8 cellular contexts compared by ENCODE assay signal in genomic region chr9:79812507-79813261, GRCh38.
DNase-seq lines count a peak whose midpoint lies in the region; ATAC-seq and TF ChIP-seq lines count a peak whose summit lies in the region.

No MANE protein-coding gene starts in this region.

- H3K4me1 ChIP-seq in DND-41 (ENCODE audit: insufficient read depth, low read length) (peaks cover 37% of the 10 kb centered on the region), lower lobe of right lung (peaks cover 11% of the 10 kb centered on the region)

- peak overlapping the region; percentile 88 for H3K27ac Mint-ChIP-seq in activated naive CD8-positive, alpha-beta T cell treated with anti-CD3 and anti-CD28 coated beads, Interleukin-2, amount 50 U/mL, for 24 hours

- H3K36me3 ChIP-seq in DND-41 (ENCODE audit: insufficient read depth, low read length) (no peaks in the 10 kb centered on the region), lower lobe of right lung (no peaks in the 10 kb centered on the region)

- peak; percentile 77 for ATAC-seq in DND-41 (ENCODE audit: insufficient read depth, low read depth)
- peak; percentile 80 for ATAC-seq in GM19438 (IDR thresholded peaks at IDR 0.05; ENCODE audit: low read depth, unreplicated experiment)
- peak; percentile 89 for ATAC-seq in HG03378 (IDR thresholded peaks at IDR 0.05; ENCODE audit: unreplicated experiment)
- peak; percentile 74 for ATAC-seq in activated naive CD8-positive, alpha-beta T cell treated with anti-CD3 and anti-CD28 coated beads, Interleukin-2, amount 50 U/mL, for 24 hours
- ATAC-seq in lower lobe of right lung = no peak

- H3K9me3 Mint-ChIP-seq in activated naive CD8-positive, alpha-beta T cell treated with anti-CD3 and anti-CD28 coated beads, Interleukin-2, amount 50 U/mL, for 24 hours = no peaks in the 10 kb centered on the region

- DNase-seq in DND-41 = peak; percentile 37
- peak; percentile 17 for DNase-seq in activated naive CD8-positive, alpha-beta T cell treated with anti-CD3 and anti-CD28 coated beads, Interleukin-2, amount 50 U/mL, for 24 hours
- no peak for DNase-seq in NCI-H748 (lab: John Stamatoyannopoulos, UW; ENCODE audit: unreplicated experiment)
- DNase-seq in lower lobe of right lung = no peak
- no peak for DNase-seq in globus pallidus (ENCODE audit: low spot score)
- no peak for DNase-seq in 8988T

- no peak overlapping the region for H3K9ac ChIP-seq in DND-41 (ENCODE audit: low read depth, low read length)

- H3K27me3 Mint-ChIP-seq in activated naive CD8-positive, alpha-beta T cell treated with anti-CD3 and anti-CD28 coated beads, Interleukin-2, amount 50 U/mL, for 24 hours = no peaks in the 10 kb centered on the region

- H4K20me1 ChIP-seq in DND-41 (ENCODE audit: insufficient read depth, low read length) = no peaks in the 10 kb centered on the region

- intact Hi-C loops in lower lobe of right lung (cut with DNase I) = no loop called here

- H3K36me3 Mint-ChIP-seq in activated naive CD8-positive, alpha-beta T cell treated with anti-CD3 and anti-CD28 coated beads, Interleukin-2, amount 50 U/mL, for 24 hours (ENCODE audit: low read depth) = no peaks in the 10 kb centered on the region

- H2AFZ ChIP-seq in DND-41 (ENCODE audit: low read depth, low read length) = peak overlapping the region; percentile 47

- no peaks in the 10 kb centered on the region for H3K79me2 ChIP-seq in DND-41 (ENCODE audit: insufficient read depth, low read length)

- H3K4me3 ChIP-seq in DND-41 (ENCODE audit: low read depth in 1 of 2, low read length in 2 of 2) = peak overlapping the region in 1 of 2 experiments; percentile 27; a peak in 1 of 4 replicates
- H3K4me3 ChIP-seq in lower lobe of right lung = no peak overlapping the region

- peak overlapping the region; percentile 49 for H3K4me2 ChIP-seq in DND-41 (ENCODE audit: insufficient read depth, low read length)

- TF ChIP-seq CTCF in DND-41 (IDR thresholded peaks at IDR 0.05; ENCODE audit: borderline replicate concordance, extremely low read depth, low read length, poor library complexity, severe bottlenecking) (no peak), lower lobe of right lung (IDR thresholded peaks at IDR 0.05) (no peak)

- H3K4me3 Mint-ChIP-seq in activated naive CD8-positive, alpha-beta T cell treated with anti-CD3 and anti-CD28 coated beads, Interleukin-2, amount 50 U/mL, for 24 hours = peak overlapping the region; percentile 80

- H3K27me3 ChIP-seq in DND-41 (ENCODE audit: insufficient read depth, low read length, poor library complexity) (no peaks in the 10 kb centered on the region), lower lobe of right lung (ENCODE audit: low read depth) (no peaks in the 10 kb centered on the region)

- H3K27ac ChIP-seq in DND-41 (ENCODE audit: low read length) (peak overlapping the region; percentile 52; the same call in 1 of the 2 replicates), lower lobe of right lung (no peak overlapping the region)

- H3K9me3 ChIP-seq in DND-41 (ENCODE audit: insufficient read depth, low read length, severe bottlenecking) (no peaks in the 10 kb centered on the region), lower lobe of right lung (no peaks in the 10 kb centered on the region)

- peaks cover 38% of the 10 kb centered on the region for H3K4me1 Mint-ChIP-seq in activated naive CD8-positive, alpha-beta T cell treated with anti-CD3 and anti-CD28 coated beads, Interleukin-2, amount 50 U/mL, for 24 hours

Comparison
In these comparisons a context has a peak if more than half of its experiments do, and no peak if none do; other contexts are left out.
1. ATAC-seq: peak in DND-41 (single experiment), GM19438 (single experiment), HG03378 (single experiment) and activated naive CD8-positive, alpha-beta T cell treated with anti-CD3 and anti-CD28 coated beads, Interleukin-2, amount 50 U/mL, for 24 hours (single experiment); none in lower lobe of right lung (0 of 2).
2. DNase-seq: peak in DND-41 (single experiment) and activated naive CD8-positive, alpha-beta T cell treated with anti-CD3 and anti-CD28 coated beads, Interleukin-2, amount 50 U/mL, for 24 hours (single experiment); none in NCI-H748 (single experiment), lower lobe of right lung (single experiment), globus pallidus (single experiment) and 8988T (single experiment).